ENCODE assay signal across 12 cellular contexts in the genomic region with DNA sequence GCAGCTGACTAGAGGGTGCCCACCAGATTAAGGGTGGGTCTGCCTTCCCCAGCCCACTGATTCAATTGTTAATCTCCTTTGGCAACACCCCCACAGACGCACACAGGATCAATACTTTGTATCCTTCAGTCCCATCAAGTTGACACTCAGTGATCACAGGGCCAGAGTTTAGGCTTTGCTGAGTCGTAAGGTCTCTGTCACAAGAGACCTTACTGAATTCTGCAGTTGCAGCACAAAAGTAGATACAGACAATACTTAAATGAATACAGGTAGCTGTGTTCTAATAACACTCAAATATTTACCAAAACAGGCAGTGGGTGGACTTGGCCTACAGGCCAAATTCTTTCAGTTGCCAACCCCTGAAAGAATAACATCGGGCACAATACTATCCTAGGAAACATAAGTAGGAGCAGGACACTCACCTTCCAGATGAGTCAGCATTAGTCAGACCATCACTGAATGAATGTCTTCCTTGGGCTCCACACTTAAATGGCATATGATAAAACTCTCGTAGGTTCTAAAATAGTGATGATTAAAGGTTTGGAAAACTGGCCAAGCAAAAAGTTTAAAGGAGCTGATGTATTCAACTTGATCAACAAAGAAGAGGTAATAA.
DNase-seq lines count a peak whose midpoint lies in the region; TF ChIP-seq lines count a peak whose summit lies in the region.
"Had no signal": no experiment of that assay in that cellular context is flagged by ENCODE, and none has a peak within 500 bp of the region (broad histone marks: within the 10 kb centered on the region; RNA-seq: fewer than 3 reads in every experiment).

No MANE protein-coding gene starts in this region.

- intact Hi-C loops in mammary epithelial cell (cut with micrococcal nuclease): no loop called here

- no peak overlapping the region for H3K27ac ChIP-seq in mammary epithelial cell (ENCODE audit: insufficient read depth, low read depth, low read length)
- H3K27ac ChIP-seq: colonic mucosa had no signal

- H3K4me3 ChIP-seq in BJ (ENCODE audit: low read depth, low read length) (no peak overlapping the region), mammary epithelial cell (replicated peaks in 1 of 3; ENCODE audit: insufficient read depth in 1 of 3, low read depth in 2 of 3, low read length in 3 of 3) (no peak overlapping the region)
- H3K4me3 ChIP-seq: colonic mucosa had no signal

- H3K79me2 ChIP-seq in mammary epithelial cell (ENCODE audit: insufficient read depth, low read length): no peaks in the 10 kb centered on the region

- H3K4me3 Mint-ChIP-seq in progenitor cell of endocrine pancreas (ENCODE audit: low read depth): no peak overlapping the region

- H2AFZ ChIP-seq in mammary epithelial cell (ENCODE audit: low read depth, low read length): no peak overlapping the region

- no peaks in the 10 kb centered on the region for H3K9me3 ChIP-seq in mammary epithelial cell (replicated peaks; ENCODE audit: insufficient read depth, low read length)
- H3K9me3 ChIP-seq: colonic mucosa had no signal

- H4K20me1 ChIP-seq in mammary epithelial cell (ENCODE audit: insufficient read depth, low read length): no peaks in the 10 kb centered on the region

- CTCF ChIA-PET in BJ (lab: Yijun Ruan, JAX): no interaction called here
- CTCF ChIA-PET in mammary epithelial cell (lab: Charles Lee; ENCODE audit: low non-redundant PET): no interaction called here

- no peaks in the 10 kb centered on the region for H3K9me3 Mint-ChIP-seq in progenitor cell of endocrine pancreas (ENCODE audit: low read depth)

- H3K27ac Mint-ChIP-seq in progenitor cell of endocrine pancreas: no peak overlapping the region

- DNase-seq in BJ (ENCODE audit: low read depth) (peak; percentile 31), LHCN-M2 (ENCODE audit: low read depth) (peak; percentile 91), mammary epithelial cell (peak; percentile 93), lung microvascular endothelial cell (ENCODE audit: low read depth in 2 of 2) (peak; percentile 56 to 73), middle frontal gyrus (ENCODE audit: extremely low spot score, low spot score) (no peak), globus pallidus (ENCODE audit: low spot score) (no peak), NCI-H526 (lab: John Stamatoyannopoulos, UW) (no peak), progenitor cell of endocrine pancreas (ENCODE audit: low spot score, unreplicated experiment) (no peak)
- DNase-seq: activated gamma-delta T cell, colonic mucosa, NCI-H1694, small intestine had no signal

- WGBS in mammary epithelial cell (ENCODE audit: low coverage, missing lambda C conversion rate): 24% methylated on average over 4 of the region's 4 CpGs

- peak overlapping the region; percentile 25 for H3K4me2 ChIP-seq in mammary epithelial cell (ENCODE audit: insufficient read depth, low read depth, low read length)

- H3K36me3 ChIP-seq in BJ (ENCODE audit: control insufficient read depth, insufficient read depth, low read length): no peaks in the 10 kb centered on the region
- no peaks in the 10 kb centered on the region for H3K36me3 ChIP-seq in mammary epithelial cell (ENCODE audit: insufficient read depth, low read length)
- H3K36me3 ChIP-seq: colonic mucosa had no signal

- peaks cover 20% of the 10 kb centered on the region for H3K4me1 ChIP-seq in mammary epithelial cell (ENCODE audit: insufficient read depth, low read length)
- H3K4me1 ChIP-seq: colonic mucosa had no signal

- no peak overlapping the region for H3K9ac ChIP-seq in mammary epithelial cell (ENCODE audit: insufficient read depth, low read length)

- POLR2A ChIA-PET in BJ (lab: Charles Lee): no interaction called here

- H3K4me1 Mint-ChIP-seq in progenitor cell of endocrine pancreas (ENCODE audit: low read depth): peaks cover 6% of the 10 kb centered on the region

- BruUV-seq in mammary epithelial cell (replicated peaks; lab: Mats Ljungman, UMichigan): no TSS peak

- H3K36me3 Mint-ChIP-seq in progenitor cell of endocrine pancreas (ENCODE audit: insufficient read depth): no peaks in the 10 kb centered on the region

- no peaks in the 10 kb centered on the region for H3K27me3 Mint-ChIP-seq in progenitor cell of endocrine pancreas

- in situ Hi-C loops in mammary epithelial cell (cut with MboI; ENCODE audit: low sequenced_read_pairs in 2 of 2): no loop called here

- dilution Hi-C loops in mammary epithelial cell (cut with HindIII; ENCODE audit: low sequenced_read_pairs): no loop called here

- TF ChIP-seq CTCF in BJ (IDR thresholded peaks at IDR 0.05; ENCODE audit: insufficient read depth, low read depth, low read length): no peak
- TF ChIP-seq CTCF in mammary epithelial cell (conservative IDR thresholded peaks at IDR 0.05 in 1 of 2, IDR thresholded peaks at IDR 0.05 in 1 of 2; ENCODE audit: extremely low read depth in 1 of 2, insufficient read depth in 1 of 2, low read depth in 1 of 2, low read length in 2 of 2): no peak
- no peak for TF ChIP-seq CTCF in progenitor cell of endocrine pancreas (IDR thresholded peaks at IDR 0.05; ENCODE audit: unreplicated experiment)

- H3K27me3 ChIP-seq in BJ (ENCODE audit: control insufficient read depth, insufficient read depth, low read length) (no peaks in the 10 kb centered on the region; the same call in 1 of the 2 replicates), mammary epithelial cell (ENCODE audit: insufficient read depth, low read length) (peaks cover 7% of the 10 kb centered on the region)
- H3K27me3 ChIP-seq: colonic mucosa had no signal

Comparison
In these comparisons a context has a peak if more than half of its experiments do, and no peak if none do; other contexts are left out.
1. DNase-seq: peak in BJ (single experiment), LHCN-M2 (single experiment), mammary epithelial cell (single experiment) and lung microvascular endothelial cell (2 of 2); none in middle frontal gyrus (single experiment), globus pallidus (single experiment), NCI-H526 (0 of 2) and progenitor cell of endocrine pancreas (single experiment).